In the genomic region with DNA sequence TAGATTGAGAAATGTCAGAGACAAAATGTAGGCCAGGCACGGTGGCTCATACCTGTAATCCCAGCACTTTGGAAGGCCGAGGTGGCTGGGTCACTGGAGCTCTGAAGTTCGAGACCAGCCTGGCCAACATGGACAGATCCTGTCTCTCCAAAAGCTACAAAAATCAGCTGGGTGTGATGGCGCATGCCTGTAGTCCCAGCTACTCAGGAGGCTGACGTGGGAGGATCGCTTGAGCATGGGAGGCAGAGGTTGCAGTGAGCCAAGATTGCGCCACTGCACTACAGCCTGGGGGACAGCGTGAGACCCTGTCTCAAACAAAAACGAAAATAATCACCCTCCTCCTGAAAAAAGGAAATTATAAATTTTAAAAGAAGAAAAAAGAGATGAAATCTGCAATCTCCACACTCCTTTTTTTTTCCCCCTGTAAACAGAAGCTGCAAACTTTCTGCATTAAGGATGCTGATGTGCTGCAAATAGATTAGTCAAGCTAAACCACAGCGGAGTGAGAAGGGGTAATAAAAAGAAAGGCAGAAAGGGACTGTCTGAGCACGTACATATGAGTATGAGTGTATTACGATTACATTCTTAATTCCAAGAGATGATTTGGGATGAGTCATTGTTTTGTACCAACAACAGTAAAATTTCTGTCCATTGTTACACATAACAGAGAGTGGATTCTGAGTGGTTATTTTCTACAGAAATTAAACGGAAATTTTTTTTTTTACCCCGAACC, we compare ENCODE assay signal across 9 cellular contexts.
DNase-seq lines count a peak whose midpoint lies in the region; ATAC-seq and TF ChIP-seq lines count a peak whose summit lies in the region.
"Had no signal": no experiment of that assay in that cellular context is flagged by ENCODE, and none has a peak within 500 bp of the region (broad histone marks: within the 10 kb centered on the region; RNA-seq: fewer than 3 reads in every experiment).

No MANE protein-coding gene starts in this region.

- H3K4me1 Mint-ChIP-seq in activated naive CD8-positive, alpha-beta T cell (ENCODE audit: low read depth), result peaks cover 30% of the 10 kb centered on the region
- H3K4me1 Mint-ChIP-seq in activated naive CD8-positive, alpha-beta T cell treated with anti-CD3 and anti-CD28 coated beads for 36 hours, result peaks cover 27% of the 10 kb centered on the region
- peaks cover 34% of the 10 kb centered on the region for H3K4me1 Mint-ChIP-seq in activated CD4-positive, alpha-beta memory T cell treated with anti-CD3 and anti-CD28 coated beads, Interleukin-2, amount 10 ng/mL, durations not matched to agents 7 days and 5 days
- no peaks in the 10 kb centered on the region for H3K4me1 Mint-ChIP-seq in glutamatergic neuron (ENCODE audit: low read depth, unreplicated experiment)

- no peak overlapping the region for H3K4me3 ChIP-seq in foreskin fibroblast (ENCODE audit: low read depth in 1 of 2, low read length in 2 of 2)

- CTCF ChIA-PET in activated CD4-positive, alpha-beta memory T cell treated with anti-CD3 and anti-CD28 coated beads, Interleukin-2, amount 10 ng/mL, durations not matched to agents 7 days and 5 days (lab: Charles Lee), result interaction anchor here (0.6 to 2.2 kb wide), 5 partner anchors 8 to 175 kb away, joined by 3 to 6 read pairs (median 4); no protein-coding TSS in a partner anchor

- H3K27ac Mint-ChIP-seq in activated naive CD8-positive, alpha-beta T cell, result peak overlapping the region; percentile 66
- H3K27ac Mint-ChIP-seq in activated naive CD8-positive, alpha-beta T cell treated with anti-CD3 and anti-CD28 coated beads for 36 hours, result no peak overlapping the region
- H3K27ac Mint-ChIP-seq in activated CD4-positive, alpha-beta memory T cell treated with anti-CD3 and anti-CD28 coated beads, Interleukin-2, amount 10 ng/mL, durations not matched to agents 7 days and 5 days, result peak overlapping the region; percentile 63
- H3K27ac Mint-ChIP-seq in glutamatergic neuron (ENCODE audit: unreplicated experiment), result no peak overlapping the region

- no peak overlapping the region for H3K4me3 Mint-ChIP-seq in activated naive CD8-positive, alpha-beta T cell
- H3K4me3 Mint-ChIP-seq in activated naive CD8-positive, alpha-beta T cell treated with anti-CD3 and anti-CD28 coated beads for 36 hours, result no peak overlapping the region
- H3K4me3 Mint-ChIP-seq in activated CD4-positive, alpha-beta memory T cell treated with anti-CD3 and anti-CD28 coated beads, Interleukin-2, amount 10 ng/mL, durations not matched to agents 7 days and 5 days, result no peak overlapping the region
- no peak overlapping the region for H3K4me3 Mint-ChIP-seq in glutamatergic neuron (ENCODE audit: unreplicated experiment)

- ATAC-seq in GM19351 (IDR thresholded peaks at IDR 0.05; ENCODE audit: unreplicated experiment) (no peak), GM21367 (IDR thresholded peaks at IDR 0.05; ENCODE audit: unreplicated experiment) (no peak)

- H3K9me3 Mint-ChIP-seq in activated naive CD8-positive, alpha-beta T cell (ENCODE audit: low read depth), result no peaks in the 10 kb centered on the region
- no peaks in the 10 kb centered on the region for H3K9me3 Mint-ChIP-seq in activated naive CD8-positive, alpha-beta T cell treated with anti-CD3 and anti-CD28 coated beads for 36 hours
- H3K9me3 Mint-ChIP-seq in activated CD4-positive, alpha-beta memory T cell treated with anti-CD3 and anti-CD28 coated beads, Interleukin-2, amount 10 ng/mL, durations not matched to agents 7 days and 5 days, result no peaks in the 10 kb centered on the region
- H3K9me3 Mint-ChIP-seq in glutamatergic neuron (ENCODE audit: unreplicated experiment), result no peaks in the 10 kb centered on the region

- in situ Hi-C loops in G401 (cut with HindIII; ENCODE audit: low sequenced_read_pairs), result no loop called here

- POLR2A ChIA-PET in activated CD4-positive, alpha-beta memory T cell treated with anti-CD3 and anti-CD28 coated beads, Interleukin-2, amount 10 ng/mL, durations not matched to agents 7 days and 5 days (lab: Charles Lee), result interaction anchor here (0.7 to 2.5 kb wide), 9 partner anchors 8 to 88 kb away, joined by 3 to 18 read pairs (median 4); a partner anchor contains a TSS

- DNase-seq in activated naive CD8-positive, alpha-beta T cell treated with anti-CD3 and anti-CD28 coated beads for 36 hours, result no peak
- DNase-seq in activated CD4-positive, alpha-beta memory T cell treated with anti-CD3 and anti-CD28 coated beads, Interleukin-2, amount 10 ng/mL, durations not matched to agents 7 days and 5 days, result no peak
- DNase-seq in foreskin fibroblast, result peak; percentile 87 to 89
- no peak for DNase-seq in G401 (ENCODE audit: low spot score)
- DNase-seq in glutamatergic neuron, result no peak
- DNase-seq: NCI-H510A had no signal

- no peaks in the 10 kb centered on the region for H3K27me3 Mint-ChIP-seq in activated naive CD8-positive, alpha-beta T cell
- H3K27me3 Mint-ChIP-seq in activated naive CD8-positive, alpha-beta T cell treated with anti-CD3 and anti-CD28 coated beads for 36 hours, result no peaks in the 10 kb centered on the region
- no peaks in the 10 kb centered on the region for H3K27me3 Mint-ChIP-seq in activated CD4-positive, alpha-beta memory T cell treated with anti-CD3 and anti-CD28 coated beads, Interleukin-2, amount 10 ng/mL, durations not matched to agents 7 days and 5 days
- H3K27me3 Mint-ChIP-seq in glutamatergic neuron (ENCODE audit: unreplicated experiment), result no peaks in the 10 kb centered on the region

- no peak for TF ChIP-seq CTCF in foreskin fibroblast (IDR thresholded peaks at IDR 0.05; ENCODE audit: low read depth, low read length)
- TF ChIP-seq CTCF in glutamatergic neuron (IDR thresholded peaks at IDR 0.05; ENCODE audit: partially characterized antibody, unreplicated experiment), result no peak

- H3K36me3 Mint-ChIP-seq in activated naive CD8-positive, alpha-beta T cell, result peaks cover 5% of the 10 kb centered on the region
- H3K36me3 Mint-ChIP-seq in activated naive CD8-positive, alpha-beta T cell treated with anti-CD3 and anti-CD28 coated beads for 36 hours, result peaks cover 5% of the 10 kb centered on the region
- no peaks in the 10 kb centered on the region for H3K36me3 Mint-ChIP-seq in activated CD4-positive, alpha-beta memory T cell treated with anti-CD3 and anti-CD28 coated beads, Interleukin-2, amount 10 ng/mL, durations not matched to agents 7 days and 5 days (ENCODE audit: low read depth)
- H3K36me3 Mint-ChIP-seq in glutamatergic neuron (ENCODE audit: unreplicated experiment), result no peaks in the 10 kb centered on the region

Comparison
In these comparisons a context has a peak if more than half of its experiments do, and no peak if none do; other contexts are left out.
1. H3K27ac Mint-ChIP-seq: peak in activated naive CD8-positive, alpha-beta T cell (single experiment) and activated CD4-positive, alpha-beta memory T cell treated with anti-CD3 and anti-CD28 coated beads, Interleukin-2, amount 10 ng/mL, durations not matched to agents 7 days and 5 days (single experiment); none in activated naive CD8-positive, alpha-beta T cell treated with anti-CD3 and anti-CD28 coated beads for 36 hours (single experiment) and glutamatergic neuron (single experiment).
2. DNase-seq: peak in foreskin fibroblast (2 of 2); none in activated naive CD8-positive, alpha-beta T cell treated with anti-CD3 and anti-CD28 coated beads for 36 hours (single experiment), activated CD4-positive, alpha-beta memory T cell treated with anti-CD3 and anti-CD28 coated beads, Interleukin-2, amount 10 ng/mL, durations not matched to agents 7 days and 5 days (single experiment), G401 (single experiment) and glutamatergic neuron (single experiment).